ENCODE assay signal across 1 cellular context in genomic region chr9:130805510-130806387, GRCh38.
TF ChIP-seq lines count a peak whose summit lies in the region.

No MANE protein-coding gene starts in this region.

TF ChIP-seq in IMR-90, 13 proteins besides CTCF, POLR2A, EP300 and RAD21 (continued from another document):
- TF ChIP-seq RCOR1 (IDR thresholded peaks at IDR 0.05; ENCODE audit: insufficient replicate concordance, low read length) = no peak
- no peak for TF ChIP-seq RFX5 (IDR thresholded peaks at IDR 0.05; ENCODE audit: low read depth, low read length)
- no peak for TF ChIP-seq BHLHE40 (IDR thresholded peaks at IDR 0.05; ENCODE audit: low read depth, low read length)
- TF ChIP-seq ELK1 (IDR thresholded peaks at IDR 0.05; ENCODE audit: borderline replicate concordance, low read depth, low read length) = no peak
- TF ChIP-seq CHD1 (IDR thresholded peaks at IDR 0.05; ENCODE audit: low read depth, low read length) = no peak
- TF ChIP-seq SMC3 (IDR thresholded peaks at IDR 0.05; ENCODE audit: low read depth, low read length) = no peak
- TF ChIP-seq, protein P1, sequence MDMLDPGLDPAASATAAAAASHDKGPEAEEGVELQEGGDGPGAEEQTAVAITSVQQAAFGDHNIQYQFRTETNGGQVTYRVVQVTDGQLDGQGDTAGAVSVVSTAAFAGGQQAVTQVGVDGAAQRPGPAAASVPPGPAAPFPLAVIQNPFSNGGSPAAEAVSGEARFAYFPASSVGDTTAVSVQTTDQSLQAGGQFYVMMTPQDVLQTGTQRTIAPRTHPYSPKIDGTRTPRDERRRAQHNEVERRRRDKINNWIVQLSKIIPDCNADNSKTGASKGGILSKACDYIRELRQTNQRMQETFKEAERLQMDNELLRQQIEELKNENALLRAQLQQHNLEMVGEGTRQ (IDR thresholded peaks at IDR 0.05; ENCODE audit: low read depth, low read length) = no peak
- no peak for TF ChIP-seq NFE2L2 (IDR thresholded peaks at IDR 0.05; ENCODE audit: low read depth, low read length)
TF ChIP-seq in IMR-90: peak in this region for 0.
